ENCODE assay signal across 7 cellular contexts in the genomic region with DNA sequence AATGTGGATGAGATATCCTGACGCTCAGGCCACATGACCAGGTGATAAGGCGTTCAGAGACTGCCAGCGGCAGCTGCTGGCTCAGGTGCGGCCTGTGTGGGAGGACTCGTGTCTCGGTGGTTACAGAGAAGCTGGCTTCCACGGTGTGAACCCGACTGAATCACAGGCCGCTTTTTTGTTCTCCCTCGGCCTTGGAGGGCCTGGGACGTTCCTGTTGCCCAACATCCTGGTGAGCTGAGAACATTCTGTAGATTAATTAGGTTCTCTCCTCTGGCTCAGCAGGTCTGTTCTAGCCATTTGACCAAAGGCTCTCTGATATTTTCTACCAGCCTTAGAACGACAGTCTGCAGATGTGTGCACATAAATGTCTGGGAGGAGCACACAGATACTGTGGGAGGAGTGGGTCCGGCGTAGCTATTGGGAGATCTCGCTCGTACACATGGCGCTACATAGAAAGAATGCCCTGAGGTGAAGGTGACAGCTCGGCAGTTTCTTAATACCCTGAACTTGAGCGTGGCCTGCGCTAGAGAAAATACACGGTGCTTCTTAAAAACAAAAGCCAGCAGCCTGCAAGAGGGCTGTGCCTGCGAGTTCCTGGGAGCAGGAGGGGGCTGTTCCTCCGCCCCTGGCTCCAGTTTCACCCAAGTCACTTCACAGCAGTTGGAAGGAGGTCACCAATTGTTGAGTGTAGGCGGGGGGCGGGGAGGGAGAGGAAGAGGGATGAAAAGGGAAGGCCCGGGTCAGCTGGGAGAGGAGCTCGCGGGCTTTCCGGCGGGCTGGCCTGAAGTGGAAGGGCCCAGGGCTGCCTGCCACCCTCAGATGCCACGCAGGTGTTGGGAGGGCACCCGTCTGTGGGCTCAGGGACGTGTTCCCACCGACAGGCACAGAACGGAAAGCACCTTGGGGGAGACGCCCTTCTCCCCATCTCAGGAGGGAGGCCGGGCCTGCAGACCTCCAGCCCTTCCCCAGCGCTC.
A peak's percentile ranks its signal among the peaks of the same experiment; 100 is the strongest.
DNase-seq lines count a peak whose midpoint lies in the region; ATAC-seq and TF ChIP-seq lines count a peak whose summit lies in the region.

No MANE protein-coding gene starts in this region.

- H3K4me3 ChIP-seq in NB4 (ENCODE audit: low read depth, low read length) (peak overlapping the region; percentile 25), body of pancreas (no peak overlapping the region), kidney epithelial cell (ENCODE audit: low read depth, low read length) (no peak overlapping the region), smooth muscle cell (peak overlapping the region; percentile 52), Karpas-422 (ENCODE audit: low read length) (no peak overlapping the region)

- DNase-seq in NB4 (ENCODE audit: low read depth) (peak; percentile 88), body of pancreas (peak; percentile 62 to 84 (median 78)), kidney epithelial cell (ENCODE audit: low read depth) (peak; percentile 65), smooth muscle cell (lab: John Stamatoyannopoulos, UW; ENCODE audit: unreplicated experiment) (peak; percentile 62), Karpas-422 (no peak)

- H3F3A ChIP-seq in smooth muscle cell (ENCODE audit: low read depth), result peaks cover 6% of the 10 kb centered on the region

- ATAC-seq in GM19463 (IDR thresholded peaks at IDR 0.05; ENCODE audit: unreplicated experiment), result peak; percentile 49
- peak; percentile 78 for ATAC-seq in body of pancreas
- no peak for ATAC-seq in GM21529 (IDR thresholded peaks at IDR 0.05; ENCODE audit: unreplicated experiment)

- H3K79me2 ChIP-seq in smooth muscle cell (ENCODE audit: low read depth) (no peaks in the 10 kb centered on the region), Karpas-422 (ENCODE audit: low read length) (no peaks in the 10 kb centered on the region)

- no peaks in the 10 kb centered on the region for H3K9me2 ChIP-seq in Karpas-422 (replicated peaks; ENCODE audit: insufficient read depth, low read length)

- H3K4me2 ChIP-seq in smooth muscle cell (peak overlapping the region; percentile 94), Karpas-422 (ENCODE audit: low read depth, low read length, poor library complexity, severe bottlenecking) (no peak overlapping the region)

- H3K27ac ChIP-seq in body of pancreas (peak overlapping the region; percentile 27 to 67 (median 64)), smooth muscle cell (ENCODE audit: low read depth) (peak overlapping the region; percentile 37), Karpas-422 (ENCODE audit: low read length) (no peak overlapping the region)

- TF ChIP-seq POLR2A in NB4 (IDR thresholded peaks at IDR 0.05; ENCODE audit: extremely low read depth, insufficient read length), result peak; percentile 21
- TF ChIP-seq POLR2A in body of pancreas (IDR thresholded peaks at IDR 0.05), result peak in 1 of 3 donors; percentile 28

- TF ChIP-seq CTCF in NB4 (IDR thresholded peaks at IDR 0.05; ENCODE audit: low read depth, low read length), result no peak
- no peak for TF ChIP-seq CTCF in body of pancreas (IDR thresholded peaks at IDR 0.05)
- no peak for TF ChIP-seq CTCF in kidney epithelial cell (IDR thresholded peaks at IDR 0.05; ENCODE audit: insufficient read depth, low read length, poor library complexity, severe bottlenecking)
- no peak for TF ChIP-seq CTCF in smooth muscle cell (IDR thresholded peaks at IDR 0.05; ENCODE audit: borderline replicate concordance, insufficient read depth, poor library complexity, severe bottlenecking)

- 43 to 46% methylated on average over 30 to 38 of the region's 38 CpGs for WGBS in body of pancreas, 2 donors
- WGBS in smooth muscle cell (ENCODE audit: low lambda C conversion rate), result 18% methylated on average over 29 of the region's 38 CpGs

- H3K27me3 ChIP-seq in body of pancreas (no peaks in the 10 kb centered on the region), kidney epithelial cell (ENCODE audit: control insufficient read depth, insufficient read depth, low read length) (no peaks in the 10 kb centered on the region), smooth muscle cell (ENCODE audit: low read depth) (no peaks in the 10 kb centered on the region), Karpas-422 (ENCODE audit: low read length) (no peaks in the 10 kb centered on the region)

- H4K20me1 ChIP-seq in smooth muscle cell (ENCODE audit: low read depth) (no peaks in the 10 kb centered on the region), Karpas-422 (ENCODE audit: insufficient read depth, low read depth, low read length) (no peaks in the 10 kb centered on the region)

- H3K9ac ChIP-seq in smooth muscle cell (ENCODE audit: low read depth) (no peak overlapping the region), Karpas-422 (ENCODE audit: low read length) (no peak overlapping the region)

- intact Hi-C loops in body of pancreas (cut with DNase I), result no loop called here

- H3K9me3 ChIP-seq in body of pancreas (no peaks in the 10 kb centered on the region), smooth muscle cell (replicated peaks; ENCODE audit: low read depth) (no peaks in the 10 kb centered on the region), Karpas-422 (ENCODE audit: low read length) (no peaks in the 10 kb centered on the region)

- H3K36me3 ChIP-seq in body of pancreas (replicated peaks in 1 of 2; ENCODE audit: insufficient read depth in 1 of 2, low read depth in 2 of 2) (no peaks in the 10 kb centered on the region), kidney epithelial cell (ENCODE audit: control insufficient read depth, insufficient read depth, low read length) (no peaks in the 10 kb centered on the region), smooth muscle cell (ENCODE audit: low read depth) (no peaks in the 10 kb centered on the region), Karpas-422 (ENCODE audit: insufficient read depth, low read length) (no peaks in the 10 kb centered on the region)

- H2AFZ ChIP-seq in smooth muscle cell (ENCODE audit: low read depth) (peak overlapping the region; percentile 96), Karpas-422 (ENCODE audit: low read length) (no peak overlapping the region)

- H3K4me1 ChIP-seq in body of pancreas (peaks cover 33% of the 10 kb centered on the region), smooth muscle cell (ENCODE audit: low read depth) (peaks cover 37% of the 10 kb centered on the region), Karpas-422 (ENCODE audit: low read length) (no peaks in the 10 kb centered on the region)

Comparison
In these comparisons a context has a peak if more than half of its experiments do, and no peak if none do; other contexts are left out.
1. H3K4me3 ChIP-seq: peak in NB4 (single experiment) and smooth muscle cell (single experiment); none in body of pancreas (0 of 2), kidney epithelial cell (single experiment) and Karpas-422 (single experiment).